In the genomic region with DNA sequence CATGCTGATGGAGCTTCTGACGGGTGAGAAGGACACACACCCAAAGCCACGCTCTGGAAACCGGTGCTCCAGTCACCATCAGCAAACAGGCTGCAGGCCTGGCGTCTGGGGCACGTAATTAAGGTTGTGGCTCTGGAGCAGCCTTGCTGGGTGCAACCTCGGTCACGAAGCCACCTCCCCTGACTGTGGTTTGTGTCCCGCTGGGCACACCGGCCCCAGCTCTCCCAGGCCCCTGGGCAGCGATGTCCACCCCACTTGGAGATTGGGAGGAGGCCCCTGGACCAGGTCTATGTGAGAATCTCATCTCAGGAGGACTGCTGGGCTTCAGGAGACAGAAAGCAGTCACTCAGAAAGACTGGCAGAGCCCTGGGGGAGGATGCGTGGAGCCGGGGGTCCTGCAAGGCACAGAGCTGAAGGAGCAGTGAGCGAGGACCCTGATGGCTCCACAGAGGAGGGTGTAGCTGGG, we compare ENCODE assay signal across 1 cellular context.
TF ChIP-seq lines count a peak whose summit lies in the region.

No MANE protein-coding gene starts in this region.

TF ChIP-seq in H1, 55 proteins besides CTCF, POLR2A, EP300 and RAD21 (continued from another document):
- TF ChIP-seq, protein P1, sequence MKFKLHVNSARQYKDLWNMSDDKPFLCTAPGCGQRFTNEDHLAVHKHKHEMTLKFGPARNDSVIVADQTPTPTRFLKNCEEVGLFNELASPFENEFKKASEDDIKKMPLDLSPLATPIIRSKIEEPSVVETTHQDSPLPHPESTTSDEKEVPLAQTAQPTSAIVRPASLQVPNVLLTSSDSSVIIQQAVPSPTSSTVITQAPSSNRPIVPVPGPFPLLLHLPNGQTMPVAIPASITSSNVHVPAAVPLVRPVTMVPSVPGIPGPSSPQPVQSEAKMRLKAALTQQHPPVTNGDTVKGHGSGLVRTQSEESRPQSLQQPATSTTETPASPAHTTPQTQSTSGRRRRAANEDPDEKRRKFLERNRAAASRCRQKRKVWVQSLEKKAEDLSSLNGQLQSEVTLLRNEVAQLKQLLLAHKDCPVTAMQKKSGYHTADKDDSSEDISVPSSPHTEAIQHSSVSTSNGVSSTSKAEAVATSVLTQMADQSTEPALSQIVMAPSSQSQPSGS (IDR thresholded peaks at IDR 0.05; ENCODE audit: low read length): no peak
- no peak for TF ChIP-seq JUND (IDR thresholded peaks at IDR 0.05; ENCODE audit: low read length)
- TF ChIP-seq SAP30 (IDR thresholded peaks at IDR 0.05; ENCODE audit: insufficient read depth, insufficient replicate concordance, low read length): no peak
- TF ChIP-seq SIN3A (conservative IDR thresholded peaks at IDR 0.05 in 1 of 2, IDR thresholded peaks at IDR 0.05 in 1 of 2; ENCODE audit: low read depth in 1 of 2, low read length in 2 of 2): no peak
- TF ChIP-seq CBX8 (IDR thresholded peaks at IDR 0.05; ENCODE audit: borderline replicate concordance, low read depth, low read length): no peak
